23 cellular contexts compared by ENCODE assay signal in the genomic region with DNA sequence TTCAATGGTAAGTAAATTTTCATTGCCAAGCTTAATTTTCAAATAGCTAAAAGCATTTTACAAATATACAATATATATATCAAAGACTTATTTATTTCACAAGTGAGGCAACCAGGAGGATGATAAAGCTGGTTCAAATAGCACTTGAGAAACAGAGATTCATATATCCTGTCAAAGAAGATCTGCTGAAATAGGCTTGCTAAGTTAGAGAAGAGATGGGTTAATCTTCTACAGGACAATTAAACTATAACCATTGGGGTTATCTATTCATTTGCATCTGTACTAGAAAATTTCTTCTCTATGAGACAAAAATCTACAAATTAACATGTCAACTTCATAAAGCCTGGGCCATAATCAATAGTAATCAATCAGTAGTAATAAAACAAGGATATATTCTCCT.
DNase-seq lines count a peak whose midpoint lies in the region; ATAC-seq lines count a peak whose summit lies in the region.
"Had no signal": no experiment of that assay in that cellular context is flagged by ENCODE, and none has a peak within 500 bp of the region (broad histone marks: within the 10 kb centered on the region; RNA-seq: fewer than 3 reads in every experiment).

No MANE protein-coding gene starts in this region.

- peak; percentile 9 for DNase-seq in kidney tubule cell (ENCODE audit: low spot score)
- DNase-seq in ecto neural progenitor cell (ENCODE audit: low spot score), result no peak
- no peak for DNase-seq in H7
- DNase-seq in cortex of kidney (lab: John Stamatoyannopoulos, UW), result no peak
- DNase-seq: 8988T; ACHN; CD4-positive, CD25-positive, alpha-beta regulatory T cell; DMS153; DND-41; MM.1S; NCI-H1694; NCI-H2029 treated with DMSO at 0.1 percent for 48 hours; NCI-H446 treated with DMSO at 0.1 percent for 48 hours; NCI-H526; NCI-H82; NK-92 treated with Interleukin-12 subunit alpha and Interleukin-12 subunit beta, amount 100 ng/mL, for 24 hours; PC-3; T-helper 2 cell had no signal

- no peaks in the 10 kb centered on the region for H3K36me3 ChIP-seq in H7 (replicated peaks; ENCODE audit: control insufficient read depth, insufficient read depth, low read length)
- H3K36me3 ChIP-seq: SJSA1 had no signal

- no peaks in the 10 kb centered on the region for H3K27me3 ChIP-seq in H7 (ENCODE audit: control insufficient read depth, insufficient read depth, low read length)
- H3K27me3 ChIP-seq: SJSA1 had no signal

- H3K4me3 ChIP-seq in H7 (ENCODE audit: insufficient read depth, low read depth, low read length), result no peak overlapping the region
- H3K4me3 ChIP-seq: SJSA1 had no signal

- peak; percentile 75 for ATAC-seq in GM18861 (IDR thresholded peaks at IDR 0.05; ENCODE audit: unreplicated experiment)
- ATAC-seq in GM19468 (IDR thresholded peaks at IDR 0.05; ENCODE audit: extremely low read depth, unreplicated experiment), result peak; percentile 28
- ATAC-seq in HG02943 (IDR thresholded peaks at IDR 0.05; ENCODE audit: low read depth, unreplicated experiment), result peak; percentile 48
- ATAC-seq: PC-3, Right ventricle myocardium inferior had no signal
